9 cellular contexts compared by ENCODE assay signal in the genomic region with DNA sequence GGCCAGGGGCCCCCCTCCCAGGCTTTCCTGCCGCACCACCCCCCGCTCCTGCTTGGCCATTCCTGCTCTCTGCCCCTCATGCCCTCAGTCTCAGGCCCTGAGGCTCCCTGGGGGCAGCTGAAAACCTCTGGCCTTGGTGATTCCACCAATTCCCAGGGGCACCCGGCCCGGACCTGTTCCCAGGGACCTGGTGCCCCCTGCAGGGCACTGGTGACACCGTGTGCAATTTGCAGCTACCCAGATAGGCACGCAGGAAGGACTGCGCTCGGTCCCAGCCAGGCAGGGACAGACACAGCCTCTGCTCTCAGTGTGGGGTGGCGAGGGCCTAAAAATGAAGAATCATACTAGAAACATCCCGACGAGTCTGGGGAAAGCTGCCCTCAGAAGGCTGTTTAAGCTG. TPM values are rescaled to one million over a fixed set of nuclear protein-coding genes. Genes with fewer than 3 reads are reported as not detected.
DNase-seq lines count a peak whose midpoint lies in the region; ATAC-seq and TF ChIP-seq lines count a peak whose summit lies in the region.
"Had no signal": no experiment of that assay in that cellular context is flagged by ENCODE, and none has a peak within 500 bp of the region (broad histone marks: within the 10 kb centered on the region; RNA-seq: fewer than 3 reads in every experiment).

No MANE protein-coding gene starts in this region.

- no peak overlapping the region for H3K9ac ChIP-seq in Karpas-422 (ENCODE audit: low read length)

- no peaks in the 10 kb centered on the region for H3K9me2 ChIP-seq in Karpas-422 (replicated peaks; ENCODE audit: insufficient read depth, low read length)

- POLR2A ChIA-PET in naive thymus-derived CD8-positive, alpha-beta T cell (lab: Charles Lee) = no interaction called here

- H3K4me3 Mint-ChIP-seq in naive thymus-derived CD8-positive, alpha-beta T cell = no peak overlapping the region
- H3K4me3 Mint-ChIP-seq: activated naive CD8-positive, alpha-beta T cell had no signal

- peaks cover 14 to 55% (median 36%) of the 10 kb centered on the region in 5 donors for H3K27me3 Mint-ChIP-seq in naive thymus-derived CD8-positive, alpha-beta T cell

- peaks cover 0 to 4% (median 0%) of the 10 kb centered on the region in 3 donors for H3K36me3 Mint-ChIP-seq in naive thymus-derived CD8-positive, alpha-beta T cell
- H3K36me3 Mint-ChIP-seq: activated naive CD8-positive, alpha-beta T cell had no signal

- H3K27ac ChIP-seq in Karpas-422 (ENCODE audit: low read length) (no peak overlapping the region), ascending aorta (no peak overlapping the region)

- no peak overlapping the region for H2AFZ ChIP-seq in Karpas-422 (ENCODE audit: low read length)

- peaks cover 0 to 3% (median 0%) of the 10 kb centered on the region in 4 donors for H3K4me1 Mint-ChIP-seq in naive thymus-derived CD8-positive, alpha-beta T cell

- H3K9me3 Mint-ChIP-seq in naive thymus-derived CD8-positive, alpha-beta T cell = no peaks in the 10 kb centered on the region

- TF ChIP-seq CTCF in ascending aorta (IDR thresholded peaks at IDR 0.05) = peak; percentile 24 to 47 (median 34)

- no peaks in the 10 kb centered on the region for H3K4me1 ChIP-seq in Karpas-422 (ENCODE audit: low read length)
- H3K4me1 ChIP-seq in ascending aorta = peaks cover 0 to 4% of the 10 kb centered on the region in 2 donors

- ATAC-seq in left colon (peak; percentile 64), HG03139 (IDR thresholded peaks at IDR 0.05; ENCODE audit: unreplicated experiment) (no peak), HG02623 (IDR thresholded peaks at IDR 0.05; ENCODE audit: unreplicated experiment) (no peak)
- ATAC-seq in naive thymus-derived CD8-positive, alpha-beta T cell = no peak

- DNase-seq in SKM-1 treated with dmso at 0.1 percent for 144 hours (lab: John Stamatoyannopoulos, UW; ENCODE audit: unreplicated experiment) = peak; percentile 16
- no peak for DNase-seq in SKM-1 (lab: John Stamatoyannopoulos, UW; ENCODE audit: unreplicated experiment)
- DNase-seq in Karpas-422 = peak; percentile 83
- no peak for DNase-seq in ascending aorta (ENCODE audit: low spot score in 2 of 2)
- peak; percentile 48 to 66 for DNase-seq in left colon
- no peak for DNase-seq in naive thymus-derived CD8-positive, alpha-beta T cell

- H3K27me3 ChIP-seq in Karpas-422 (ENCODE audit: low read length) (no peaks in the 10 kb centered on the region), ascending aorta (no peaks in the 10 kb centered on the region)

- no peak overlapping the region for H3K4me2 ChIP-seq in Karpas-422 (ENCODE audit: low read depth, low read length, poor library complexity, severe bottlenecking)

- H3K9me3 ChIP-seq in Karpas-422 (ENCODE audit: low read length) (no peaks in the 10 kb centered on the region), ascending aorta (no peaks in the 10 kb centered on the region)

- intact Hi-C loops in ascending aorta (cut with DNase I) = loop anchor here (1.0 kb wide), 1 partner anchor 31 kb away; no protein-coding TSS in a partner anchor
- intact Hi-C loops in left colon (cut with DNase I, micrococcal nuclease) = no loop called here

- no peaks in the 10 kb centered on the region for H4K20me1 ChIP-seq in Karpas-422 (ENCODE audit: insufficient read depth, low read depth, low read length)

- H3K27ac Mint-ChIP-seq in naive thymus-derived CD8-positive, alpha-beta T cell = no peak overlapping the region
- H3K27ac Mint-ChIP-seq: activated naive CD8-positive, alpha-beta T cell had no signal

- H3K36me3 ChIP-seq in Karpas-422 (ENCODE audit: insufficient read depth, low read length) (no peaks in the 10 kb centered on the region), ascending aorta (no peaks in the 10 kb centered on the region)

- no peaks in the 10 kb centered on the region for H3K79me2 ChIP-seq in Karpas-422 (ENCODE audit: low read length)

- H3K4me3 ChIP-seq in Karpas-422 (ENCODE audit: low read length) = no peak overlapping the region
- no peak overlapping the region for H3K4me3 ChIP-seq in ascending aorta

RNA-seq across cellular contexts. Expression of gene WFDC1, which starts 13.4 kb away (rescaled TPM):
- total RNA-seq in Karpas-422 (2014; rRNA removed; shearing (Covaris generic); ENCODE audit: low replicate concordance) = not detected in 2 replicates
- total RNA-seq in ascending aorta = 126 TPM
- 10 to 100 TPM in 1 of 2 donors, 1 to 10 TPM in 1; 4.3 to 12.3 TPM for total RNA-seq in left colon
- not detected for total RNA-seq in naive thymus-derived CD8-positive, alpha-beta T cell
- polyA plus RNA-seq in naive thymus-derived CD8-positive, alpha-beta T cell = not detected

Comparison
In these comparisons a context has a peak if more than half of its experiments do, and no peak if none do; other contexts are left out.
1. DNase-seq: peak in SKM-1 treated with dmso at 0.1 percent for 144 hours (single experiment), Karpas-422 (single experiment) and left colon (2 of 2); none in SKM-1 (single experiment), ascending aorta (0 of 2) and naive thymus-derived CD8-positive, alpha-beta T cell (0 of 10).